In the genomic region with DNA sequence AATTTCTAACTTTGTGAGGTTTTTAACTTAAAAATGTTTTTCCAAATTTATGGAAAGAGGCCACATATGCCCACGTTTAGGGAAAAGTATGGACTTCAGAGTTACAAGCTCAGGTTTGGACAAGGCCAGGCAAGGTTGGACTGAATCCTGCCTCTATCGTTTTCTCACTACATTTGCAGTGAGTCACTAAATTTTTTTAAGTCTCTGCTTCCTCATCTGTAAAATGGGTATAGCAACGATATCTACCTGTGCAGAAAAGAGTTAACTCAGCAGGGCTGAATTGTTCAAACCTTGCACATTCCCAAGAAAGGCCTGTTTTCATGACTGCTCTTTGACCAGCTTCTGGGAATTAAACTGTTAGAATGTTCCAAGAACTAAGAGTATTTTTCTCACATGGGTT, we compare ENCODE assay signal across 18 cellular contexts.
DNase-seq lines count a peak whose midpoint lies in the region; ATAC-seq lines count a peak whose summit lies in the region.
"Had no signal": no experiment of that assay in that cellular context is flagged by ENCODE, and none has a peak within 500 bp of the region (broad histone marks: within the 10 kb centered on the region; RNA-seq: fewer than 3 reads in every experiment).

No MANE protein-coding gene starts in this region.

- CTCF ChIA-PET in activated naive CD4-positive, alpha-beta T cell treated with anti-CD3 and anti-CD28 coated beads, Interleukin-2, amount 10 ng/mL, durations not matched to agents 7 days and 5 days (lab: Charles Lee) = interaction anchor here (1.0 kb wide), 1 partner anchor 89 kb away, joined by 4 read pairs; no protein-coding TSS in a partner anchor
- CTCF ChIA-PET in T-cell (lab: Charles Lee) = no interaction called here

- POLR2A ChIA-PET in T-cell (lab: Charles Lee) = no interaction called here

- H3K4me3 Mint-ChIP-seq in activated naive CD4-positive, alpha-beta T cell treated with anti-CD3 and anti-CD28 coated beads, Interleukin-2, amount 10 ng/mL, durations not matched to agents 7 days and 5 days = no peak overlapping the region
- peak overlapping the region in 1 of 3 donors; percentile 64 for H3K4me3 Mint-ChIP-seq in T-cell
- peak overlapping the region; percentile 83 to 84 for H3K4me3 Mint-ChIP-seq in effector memory CD8-positive, alpha-beta T cell
- peak overlapping the region; percentile 75 for H3K4me3 Mint-ChIP-seq in stimulated activated effector memory CD8-positive, alpha-beta T cell treated with anti-CD3 and anti-CD28 coated beads, Interleukin-12 subunit alpha, Interleukin-12 subunit beta, amount 100 ng/mL, for 72 hours

- H3K36me3 Mint-ChIP-seq in activated naive CD4-positive, alpha-beta T cell treated with anti-CD3 and anti-CD28 coated beads, Interleukin-2, amount 10 ng/mL, durations not matched to agents 7 days and 5 days = peaks cover 33% of the 10 kb centered on the region
- peaks cover 3% of the 10 kb centered on the region for H3K36me3 Mint-ChIP-seq in T-cell
- peaks cover 16% of the 10 kb centered on the region for H3K36me3 Mint-ChIP-seq in effector memory CD8-positive, alpha-beta T cell (ENCODE audit: insufficient read depth)
- H3K36me3 Mint-ChIP-seq in stimulated activated effector memory CD8-positive, alpha-beta T cell treated with anti-CD3 and anti-CD28 coated beads, Interleukin-12 subunit alpha, Interleukin-12 subunit beta, amount 100 ng/mL, for 72 hours = no peaks in the 10 kb centered on the region

- H3K27me3 Mint-ChIP-seq in activated naive CD4-positive, alpha-beta T cell treated with anti-CD3 and anti-CD28 coated beads, Interleukin-2, amount 10 ng/mL, durations not matched to agents 7 days and 5 days = no peaks in the 10 kb centered on the region
- no peaks in the 10 kb centered on the region for H3K27me3 Mint-ChIP-seq in T-cell
- H3K27me3 Mint-ChIP-seq in effector memory CD8-positive, alpha-beta T cell = no peaks in the 10 kb centered on the region

- no peak for DNase-seq in activated naive CD4-positive, alpha-beta T cell treated with anti-CD3 and anti-CD28 coated beads, Interleukin-2, amount 10 ng/mL, durations not matched to agents 7 days and 5 days
- no peak for DNase-seq in activated naive CD4-positive, alpha-beta T cell treated with anti-CD3 and anti-CD28 coated beads, Interleukin-2, amount 50 U/mL, for 16 hours
- DNase-seq in T-cell (no peak), cardiac septum (ENCODE audit: low spot score) (no peak)
- no peak for DNase-seq in effector memory CD8-positive, alpha-beta T cell
- DNase-seq in stimulated activated effector memory CD8-positive, alpha-beta T cell treated with anti-CD3 and anti-CD28 coated beads, Interleukin-12 subunit alpha, Interleukin-12 subunit beta, amount 100 ng/mL, for 72 hours (ENCODE audit: low spot score in 2 of 2) = no peak
- DNase-seq: ACHN, DMS 273 treated with DMSO at 0.1 percent for 48 hours, GOT3, KBM-7, MV-4-11, NCI-H1417 treated with DMSO at 0.1 percent for 48 hours, NCI-H2029, NCI-H2171, NCI-H446, NCI-H69, Right ventricle myocardium superior had no signal

- peaks cover 77% of the 10 kb centered on the region for H3K4me1 Mint-ChIP-seq in activated naive CD4-positive, alpha-beta T cell treated with anti-CD3 and anti-CD28 coated beads, Interleukin-2, amount 10 ng/mL, durations not matched to agents 7 days and 5 days
- peaks cover 73 to 86% (median 85%) of the 10 kb centered on the region in 3 donors for H3K4me1 Mint-ChIP-seq in T-cell
- H3K4me1 Mint-ChIP-seq in effector memory CD8-positive, alpha-beta T cell (ENCODE audit: low read depth in 2 of 2) = peaks cover 57 to 84% of the 10 kb centered on the region in 2 donors
- H3K4me1 Mint-ChIP-seq in stimulated activated effector memory CD8-positive, alpha-beta T cell treated with anti-CD3 and anti-CD28 coated beads, Interleukin-12 subunit alpha, Interleukin-12 subunit beta, amount 100 ng/mL, for 72 hours = peaks cover 71% of the 10 kb centered on the region

- peak overlapping the region; percentile 83 for H3K27ac Mint-ChIP-seq in activated naive CD4-positive, alpha-beta T cell treated with anti-CD3 and anti-CD28 coated beads, Interleukin-2, amount 10 ng/mL, durations not matched to agents 7 days and 5 days
- peak overlapping the region; percentile 93 for H3K27ac Mint-ChIP-seq in T-cell
- peak overlapping the region; percentile 89 to 93 for H3K27ac Mint-ChIP-seq in effector memory CD8-positive, alpha-beta T cell
- peak overlapping the region; percentile 67 for H3K27ac Mint-ChIP-seq in stimulated activated effector memory CD8-positive, alpha-beta T cell treated with anti-CD3 and anti-CD28 coated beads, Interleukin-12 subunit alpha, Interleukin-12 subunit beta, amount 100 ng/mL, for 72 hours

- ATAC-seq in T-cell (replicated peaks in 1 of 4) (no peak), GM21619 (IDR thresholded peaks at IDR 0.05; ENCODE audit: unreplicated experiment) (no peak)
- ATAC-seq in effector memory CD8-positive, alpha-beta T cell (replicated peaks) = no peak
- no peak for ATAC-seq in stimulated activated effector memory CD8-positive, alpha-beta T cell treated with anti-CD3 and anti-CD28 coated beads, Interleukin-12 subunit alpha, Interleukin-12 subunit beta, amount 100 ng/mL, for 72 hours

- intact Hi-C loops in cardiac septum (cut with DNase I) = no loop called here

- H3K9me3 Mint-ChIP-seq in activated naive CD4-positive, alpha-beta T cell treated with anti-CD3 and anti-CD28 coated beads, Interleukin-2, amount 10 ng/mL, durations not matched to agents 7 days and 5 days = peaks cover 10% of the 10 kb centered on the region
- no peaks in the 10 kb centered on the region for H3K9me3 Mint-ChIP-seq in T-cell
- H3K9me3 Mint-ChIP-seq in effector memory CD8-positive, alpha-beta T cell = peaks cover 0 to 1% of the 10 kb centered on the region in 2 donors
- H3K9me3 Mint-ChIP-seq in stimulated activated effector memory CD8-positive, alpha-beta T cell treated with anti-CD3 and anti-CD28 coated beads, Interleukin-12 subunit alpha, Interleukin-12 subunit beta, amount 100 ng/mL, for 72 hours = peaks cover 3% of the 10 kb centered on the region
